ENCODE assay signal across 11 cellular contexts in genomic region chr6:113461153-113461897, GRCh38.
DNase-seq lines count a peak whose midpoint lies in the region; ATAC-seq and TF ChIP-seq lines count a peak whose summit lies in the region.
"Had no signal": no experiment of that assay in that cellular context is flagged by ENCODE, and none has a peak within 500 bp of the region (broad histone marks: within the 10 kb centered on the region; RNA-seq: fewer than 3 reads in every experiment).

No MANE protein-coding gene starts in this region.

- H3K9me3 ChIP-seq in WERI-Rb-1 (ENCODE audit: severe bottlenecking), result no peaks in the 10 kb centered on the region
- H3K9me3 ChIP-seq in effector memory CD4-positive, alpha-beta T cell (ENCODE audit: control insufficient read depth, low read length), result no peaks in the 10 kb centered on the region

- H3K36me3 Mint-ChIP-seq in CD14-positive monocyte, result no peaks in the 10 kb centered on the region
- H3K36me3 Mint-ChIP-seq: mesothelial cell of epicardium had no signal

- TF ChIP-seq CTCF in HFF-Myc (IDR thresholded peaks at IDR 0.05; ENCODE audit: low read depth, low read length, missing control alignments) (peak; percentile 43), WERI-Rb-1 (IDR thresholded peaks at IDR 0.05; ENCODE audit: low read depth, low read length) (0 out of 2 replicates have a peak, but pooled peaks have one; percentile 21), kidney epithelial cell (IDR thresholded peaks at IDR 0.05; ENCODE audit: insufficient read depth, low read length, poor library complexity, severe bottlenecking) (peak; percentile 30), CD14-positive monocyte (IDR thresholded peaks at IDR 0.05) (no peak)

- DNase-seq in DMS 273 (lab: John Stamatoyannopoulos, UW; ENCODE audit: unreplicated experiment) (peak; percentile 42), HFF-Myc (ENCODE audit: extremely low read depth, low read depth) (no peak), WERI-Rb-1 (no peak), kidney epithelial cell (ENCODE audit: low read depth) (no peak), posterior cingulate gyrus (no peak), CD14-positive monocyte (ENCODE audit: low spot score) (no peak)
- no peak for DNase-seq in effector memory CD4-positive, alpha-beta T cell
- DNase-seq: Calu3; central memory CD4-positive, alpha-beta T cell had no signal

- ATAC-seq in GM21717 (IDR thresholded peaks at IDR 0.05; ENCODE audit: unreplicated experiment), result no peak

- no peak overlapping the region for H3K27ac Mint-ChIP-seq in CD14-positive monocyte
- H3K27ac Mint-ChIP-seq: mesothelial cell of epicardium had no signal

- peaks cover 0 to 3% (median 0%) of the 10 kb centered on the region in 3 donors for H3K27me3 Mint-ChIP-seq in CD14-positive monocyte (ENCODE audit: low read depth in 3 of 3)

- H3K36me3 ChIP-seq in WERI-Rb-1 (no peaks in the 10 kb centered on the region), kidney epithelial cell (ENCODE audit: control insufficient read depth, insufficient read depth, low read length) (no peaks in the 10 kb centered on the region)
- H3K36me3 ChIP-seq in effector memory CD4-positive, alpha-beta T cell (ENCODE audit: control insufficient read depth, insufficient read depth, low read length), result no peaks in the 10 kb centered on the region

- H3K27me3 ChIP-seq in WERI-Rb-1 (ENCODE audit: insufficient read depth, low read depth, severe bottlenecking), result no peaks in the 10 kb centered on the region
- H3K27me3 ChIP-seq in kidney epithelial cell (ENCODE audit: control insufficient read depth, insufficient read depth, low read length), result no peaks in the 10 kb centered on the region
- H3K27me3 ChIP-seq in effector memory CD4-positive, alpha-beta T cell (replicated peaks; ENCODE audit: control insufficient read depth, insufficient read depth, low read length, poor library complexity, severe bottlenecking), result no peaks in the 10 kb centered on the region

- H3K4me3 Mint-ChIP-seq in CD14-positive monocyte, result no peak overlapping the region
- H3K4me3 Mint-ChIP-seq: mesothelial cell of epicardium had no signal

- H3K9me3 Mint-ChIP-seq in CD14-positive monocyte, result no peaks in the 10 kb centered on the region
- H3K9me3 Mint-ChIP-seq: mesothelial cell of epicardium had no signal

- H3K4me1 ChIP-seq in effector memory CD4-positive, alpha-beta T cell (ENCODE audit: control insufficient read depth, insufficient read depth, low read length, poor library complexity, severe bottlenecking), result no peaks in the 10 kb centered on the region

- intact Hi-C loops in posterior cingulate gyrus (cut with DNase I), result no loop called here
- intact Hi-C loops in CD14-positive monocyte (cut with micrococcal nuclease), result loop anchor here in 1 of 2 donors (10.0 kb wide), 1 partner anchor 173 kb away; no protein-coding TSS in a partner anchor

- peaks cover 23% of the 10 kb centered on the region for H3K4me1 Mint-ChIP-seq in CD14-positive monocyte

- H3K4me3 ChIP-seq in HFF-Myc (replicated peaks; ENCODE audit: low read depth, low read length) (no peak overlapping the region), WERI-Rb-1 (ENCODE audit: low read depth, low read length) (no peak overlapping the region), kidney epithelial cell (ENCODE audit: low read depth, low read length) (no peak overlapping the region)
- no peak overlapping the region for H3K4me3 ChIP-seq in effector memory CD4-positive, alpha-beta T cell (ENCODE audit: insufficient read depth, low read depth, low read length, poor library complexity, severe bottlenecking)

- H3K27ac ChIP-seq in WERI-Rb-1, result no peak overlapping the region
- no peak overlapping the region for H3K27ac ChIP-seq in effector memory CD4-positive, alpha-beta T cell (ENCODE audit: insufficient read depth, low read length, poor library complexity, severe bottlenecking)
